In genomic region chr11:74870485-74870884, GRCh38 we compare ENCODE assay signal across 10 cellular contexts.
A peak's percentile ranks its signal among the peaks of the same experiment; 100 is the strongest.
DNase-seq lines count a peak whose midpoint lies in the region; ATAC-seq, FAIRE-seq and TF ChIP-seq lines count a peak whose summit lies in the region.
"Had no signal": no experiment of that assay in that cellular context is flagged by ENCODE, and none has a peak within 500 bp of the region (broad histone marks: within the 10 kb centered on the region; RNA-seq: fewer than 3 reads in every experiment).

No MANE protein-coding gene starts in this region.

- H3K36me3 Mint-ChIP-seq in activated T-helper 2 cell treated with anti-CD3 and anti-CD28 coated beads, Interferon-gamma antibody, Interleukin-2, Interleukin-4, amounts not matched to agents 10 μg/mL and 5 μg/mL and 100 μg/mL, durations not matched to agents 14 hours and 24 hours and 36 hours (ENCODE audit: low read depth), result peaks cover 81% of the 10 kb centered on the region

- TF ChIP-seq POLR2A in GM12892 (IDR thresholded peaks at IDR 0.05; ENCODE audit: low read depth, low read length), result no peak

- H3K4me1 Mint-ChIP-seq in activated T-helper 2 cell treated with anti-CD3 and anti-CD28 coated beads, Interferon-gamma antibody, Interleukin-2, Interleukin-4, amounts not matched to agents 10 μg/mL and 5 μg/mL and 100 μg/mL, durations not matched to agents 14 hours and 24 hours and 36 hours (ENCODE audit: low read depth), result no peaks in the 10 kb centered on the region
- H3K4me1 Mint-ChIP-seq: central memory CD8-positive, alpha-beta T cell had no signal

- DNase-seq in GM12892 (ENCODE audit: insufficient read length), result no peak
- DNase-seq in RPMI8226, result peak; percentile 26
- peak; percentile 6 for DNase-seq in foreskin melanocyte
- no peak for DNase-seq in NCI-H345 (lab: John Stamatoyannopoulos, UW)
- no peak for DNase-seq in activated T-helper 2 cell treated with anti-CD3 and anti-CD28 coated beads, Interferon-gamma antibody, Interleukin-2, Interleukin-4, amounts not matched to agents 10 μg/mL and 5 μg/mL and 100 μg/mL, durations not matched to agents 14 hours and 24 hours and 36 hours (ENCODE audit: low spot score)
- DNase-seq: sigmoid colon had no signal

- ATAC-seq in GM18861 (IDR thresholded peaks at IDR 0.05; ENCODE audit: unreplicated experiment) (no peak), HG03097 (IDR thresholded peaks at IDR 0.05; ENCODE audit: low FRiP score, unreplicated experiment) (no peak)

- no peak overlapping the region for H3K4me3 Mint-ChIP-seq in activated T-helper 2 cell treated with anti-CD3 and anti-CD28 coated beads, Interferon-gamma antibody, Interleukin-2, Interleukin-4, amounts not matched to agents 10 μg/mL and 5 μg/mL and 100 μg/mL, durations not matched to agents 14 hours and 24 hours and 36 hours (ENCODE audit: low read depth)
- H3K4me3 Mint-ChIP-seq: central memory CD8-positive, alpha-beta T cell had no signal

- intact Hi-C loops in activated T-helper 2 cell treated with anti-CD3 and anti-CD28 coated beads, Interferon-gamma antibody, Interleukin-2, Interleukin-4, amounts not matched to agents 10 μg/mL and 5 μg/mL and 100 μg/mL, durations not matched to agents 14 hours and 24 hours and 36 hours (cut with micrococcal nuclease), result loop anchor here (1.0 kb wide), 1 partner anchor 168 kb away; no protein-coding TSS in a partner anchor

- H3K27me3 Mint-ChIP-seq in activated T-helper 2 cell treated with anti-CD3 and anti-CD28 coated beads, Interferon-gamma antibody, Interleukin-2, Interleukin-4, amounts not matched to agents 10 μg/mL and 5 μg/mL and 100 μg/mL, durations not matched to agents 14 hours and 24 hours and 36 hours (ENCODE audit: low read depth), result no peaks in the 10 kb centered on the region
- H3K27me3 Mint-ChIP-seq: central memory CD8-positive, alpha-beta T cell had no signal

- H3K27ac Mint-ChIP-seq in activated T-helper 2 cell treated with anti-CD3 and anti-CD28 coated beads, Interferon-gamma antibody, Interleukin-2, Interleukin-4, amounts not matched to agents 10 μg/mL and 5 μg/mL and 100 μg/mL, durations not matched to agents 14 hours and 24 hours and 36 hours, result no peak overlapping the region

- H3K9me3 Mint-ChIP-seq in activated T-helper 2 cell treated with anti-CD3 and anti-CD28 coated beads, Interferon-gamma antibody, Interleukin-2, Interleukin-4, amounts not matched to agents 10 μg/mL and 5 μg/mL and 100 μg/mL, durations not matched to agents 14 hours and 24 hours and 36 hours, result peaks cover 68% of the 10 kb centered on the region

- FAIRE-seq in GM12892 (lab: Jason Lieb, UNC), result peak; percentile 67

- no peak overlapping the region for H3K27ac ChIP-seq in C4-2B
- H3K27ac ChIP-seq: sigmoid colon had no signal

- TF ChIP-seq CTCF in C4-2B (conservative IDR thresholded peaks at IDR 0.05), result peak; percentile 46

Comparison
In these comparisons a context has a peak if more than half of its experiments do, and no peak if none do; other contexts are left out.
1. DNase-seq: peak in RPMI8226 (single experiment) and foreskin melanocyte (single experiment); none in GM12892 (single experiment), NCI-H345 (single experiment) and activated T-helper 2 cell treated with anti-CD3 and anti-CD28 coated beads, Interferon-gamma antibody, Interleukin-2, Interleukin-4, amounts not matched to agents 10 μg/mL and 5 μg/mL and 100 μg/mL, durations not matched to agents 14 hours and 24 hours and 36 hours (single experiment).